ENCODE assay signal across 8 cellular contexts in genomic region chr2:200578778-200579177, GRCh38. TPM values are rescaled to one million over a fixed set of nuclear protein-coding genes. Genes with fewer than 3 reads are reported as not detected.
DNase-seq lines count a peak whose midpoint lies in the region.

No MANE protein-coding gene starts in this region.

- H3K4me3 ChIP-seq in mesendoderm (ENCODE audit: low read length): no peak overlapping the region

- no peak overlapping the region for H3K4ac ChIP-seq in mesendoderm (ENCODE audit: low read depth, low read length)

- H3K27me3 ChIP-seq in mesendoderm (ENCODE audit: insufficient read depth, low read length, poor library complexity): no peaks in the 10 kb centered on the region

- no peak overlapping the region for H2BK5ac ChIP-seq in mesendoderm (ENCODE audit: low read length)

- no CpG with 5 or more reads among the region's 1 CpG for WGBS in mesendoderm (ENCODE audit: extremely low coverage, insufficient coverage, low lambda C conversion rate)

- peak; percentile 64 for DNase-seq in DMS53 (lab: John Stamatoyannopoulos, UW)
- peak; percentile 55 for DNase-seq in HT1080 (ENCODE audit: low read depth)
- DNase-seq in amniotic epithelial cell (ENCODE audit: low read depth): peak; percentile 67
- DNase-seq in mesendoderm: peak; percentile 55
- DNase-seq in NCI-H345 (lab: John Stamatoyannopoulos, UW): no peak
- no peak for DNase-seq in activated T-cell treated with anti-CD3 and anti-CD28 coated beads for 4 hours
- no peak for DNase-seq in NCI-H187 treated with DMSO at 0.1 percent for 48 hours (lab: John Stamatoyannopoulos, UW)
- DNase-seq in NCI-H446 treated with DMSO at 0.1 percent for 48 hours (lab: John Stamatoyannopoulos, UW): no peak

- no peak overlapping the region for H2BK15ac ChIP-seq in mesendoderm (replicated peaks; ENCODE audit: low read depth)

- H4K8ac ChIP-seq in mesendoderm (ENCODE audit: low read depth, low read length): no peak overlapping the region

- H3K27ac ChIP-seq in mesendoderm (ENCODE audit: low read depth, low read length): no peak overlapping the region

- H3K4me2 ChIP-seq in mesendoderm (ENCODE audit: low read length): no peak overlapping the region

- H3K9ac ChIP-seq in mesendoderm (ENCODE audit: low read length): no peak overlapping the region

- no peaks in the 10 kb centered on the region for H3K79me1 ChIP-seq in mesendoderm (ENCODE audit: low read length)

- H4K5ac ChIP-seq in mesendoderm (ENCODE audit: low read length): no peak overlapping the region

- no peak overlapping the region for H3K18ac ChIP-seq in mesendoderm (ENCODE audit: low read length)

- H2BK120ac ChIP-seq in mesendoderm (ENCODE audit: low read depth, low read length): no peak overlapping the region

- H3K23ac ChIP-seq in mesendoderm (ENCODE audit: low read length): no peak overlapping the region

- no peak overlapping the region for H3K56ac ChIP-seq in mesendoderm (ENCODE audit: low read length)

- no peaks in the 10 kb centered on the region for H3K36me3 ChIP-seq in mesendoderm (ENCODE audit: control insufficient read depth, insufficient read depth, low read length)

- H3K4me1 ChIP-seq in mesendoderm (ENCODE audit: control insufficient read depth, low read depth, low read length): no peaks in the 10 kb centered on the region

- no peaks in the 10 kb centered on the region for H3K79me2 ChIP-seq in mesendoderm (ENCODE audit: control insufficient read depth, insufficient read depth, low read length)

- no peak overlapping the region for H2AK5ac ChIP-seq in mesendoderm (ENCODE audit: low read length)

RNA-seq across cellular contexts. Expression of gene AOX1, which starts 7.0 kb away (rescaled TPM):
- total RNA-seq in HT1080 (2014; rRNA removed; shearing (Covaris generic)): 27.6 and 30.8 TPM in 2 replicates
- polyA plus RNA-seq in HT1080 (2015; cell fraction: cytosol; rRNA removed): 21.6 and 22.0 TPM in 2 replicates
- 25.8 and 26.2 TPM in 2 replicates for polyA plus RNA-seq in HT1080 (2015; cell fraction: nucleus; rRNA removed)
- polyA plus RNA-seq in mesendoderm (2013, experiment 1 of 2): 1.2 TPM
- polyA plus RNA-seq in mesendoderm (2013, experiment 2 of 2): 1.3 TPM

RNA-seq across cellular contexts. Expression of gene SGO2, which starts 52.8 kb away (rescaled TPM):
- total RNA-seq in HT1080 (2014; rRNA removed; shearing (Covaris generic)): 14.3 and 20.0 TPM in 2 replicates
- polyA plus RNA-seq in HT1080 (2015; cell fraction: cytosol; rRNA removed): 24.5 and 29.5 TPM in 2 replicates
- 45.6 and 47.1 TPM in 2 replicates for polyA plus RNA-seq in HT1080 (2015; cell fraction: nucleus; rRNA removed)
- 23.6 TPM for polyA plus RNA-seq in mesendoderm (2013, experiment 1 of 2)
- polyA plus RNA-seq in mesendoderm (2013, experiment 2 of 2): 24.6 TPM

Comparison
In these comparisons a context has a peak if more than half of its experiments do, and no peak if none do; other contexts are left out.
1. DNase-seq: peak in DMS53 (single experiment), HT1080 (single experiment), amniotic epithelial cell (single experiment) and mesendoderm (single experiment); none in NCI-H345 (single experiment), activated T-cell treated with anti-CD3 and anti-CD28 coated beads for 4 hours (single experiment), NCI-H187 treated with DMSO at 0.1 percent for 48 hours (single experiment) and NCI-H446 treated with DMSO at 0.1 percent for 48 hours (single experiment).